16 cellular contexts compared by ENCODE assay signal in the genomic region with DNA sequence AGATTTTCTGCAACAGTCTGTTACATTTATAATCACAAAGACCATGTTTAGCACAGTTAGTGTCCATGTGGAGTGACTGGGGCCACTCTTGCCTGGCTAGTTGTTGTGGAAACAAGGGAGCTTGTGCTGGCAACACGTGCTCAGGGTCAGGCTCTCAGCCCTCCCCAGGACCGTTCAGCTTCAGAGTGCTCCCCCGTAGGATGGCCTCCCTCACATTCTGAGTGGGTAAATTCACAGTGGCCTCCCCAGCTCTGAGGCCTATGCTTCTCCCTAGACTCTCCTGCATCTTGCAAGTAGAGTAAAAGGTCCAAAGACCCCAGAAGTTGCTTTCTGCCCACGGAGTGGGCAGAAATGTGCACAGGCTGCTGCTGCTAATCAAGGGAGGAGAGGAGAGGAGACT.
DNase-seq lines count a peak whose midpoint lies in the region; ATAC-seq and TF ChIP-seq lines count a peak whose summit lies in the region.
"Had no signal": no experiment of that assay in that cellular context is flagged by ENCODE, and none has a peak within 500 bp of the region (broad histone marks: within the 10 kb centered on the region; RNA-seq: fewer than 3 reads in every experiment).

No MANE protein-coding gene starts in this region.

- no peak overlapping the region for H2BK12ac ChIP-seq in H9 (ENCODE audit: insufficient read length, low read depth, low read length)

- H2AFZ ChIP-seq in H9 (ENCODE audit: low read length) = no peak overlapping the region

- H3K4me1 ChIP-seq in H9 (ENCODE audit: insufficient read depth, low read length) = no peaks in the 10 kb centered on the region
- no peaks in the 10 kb centered on the region for H3K4me1 ChIP-seq in spleen
- H3K4me1 ChIP-seq in foreskin keratinocyte = no peaks in the 10 kb centered on the region
- H3K4me1 ChIP-seq: HAP-1, Peyer's patch had no signal

- no peaks in the 10 kb centered on the region for H3K23me2 ChIP-seq in H9 (ENCODE audit: insufficient read length, low read depth, low read length, poor library complexity, severe bottlenecking)

- H2BK5ac ChIP-seq in H9 (ENCODE audit: insufficient read length, low read length) = no peak overlapping the region

- H3K23ac ChIP-seq in H9 (ENCODE audit: insufficient read length, low read depth, low read length) = no peak overlapping the region

- TF ChIP-seq POLR2A in spleen (IDR thresholded peaks at IDR 0.05) = no peak

- H3K9me3 ChIP-seq in H9 (ENCODE audit: control insufficient read depth, low read depth, low read length) (no peaks in the 10 kb centered on the region), spleen (no peaks in the 10 kb centered on the region)
- H3K9me3 ChIP-seq: HAP-1, Peyer's patch had no signal

- intact Hi-C loops in spleen (cut with DNase I; ENCODE audit: low total_unique reads) = no loop called here

- no peak overlapping the region for H3K4me3 ChIP-seq in spleen
- H3K4me3 ChIP-seq: HAP-1, Peyer's patch had no signal

- no peak overlapping the region for H3K4me3 Mint-ChIP-seq in H9
- H3K4me3 Mint-ChIP-seq in activated CD4-positive, alpha-beta T cell treated with anti-CD3 and anti-CD28 coated beads, Interleukin-2, amount 10 ng/mL, durations not matched to agents 7 days and 5 days = no peak overlapping the region
- H3K4me3 Mint-ChIP-seq: IgD-negative memory B cell had no signal

- H4K8ac ChIP-seq in H9 (replicated peaks; ENCODE audit: insufficient read length, low read depth, low read length) = no peak overlapping the region

- no peak overlapping the region for H3K56ac ChIP-seq in H9 (ENCODE audit: insufficient read length, low read depth, low read length)

- H3T11ph ChIP-seq in H9 (ENCODE audit: low read length) = no peak overlapping the region

- H3K27me3 ChIP-seq in H9 (ENCODE audit: insufficient read depth, low read length) = no peaks in the 10 kb centered on the region
- peaks cover 0 to under 1% (median 0%) of the 10 kb centered on the region in 7 donors for H3K27me3 ChIP-seq in spleen (replicated peaks in 1 of 7)
- peaks cover 10% of the 10 kb centered on the region for H3K27me3 ChIP-seq in foreskin keratinocyte
- H3K27me3 ChIP-seq: Peyer's patch had no signal

- no peak overlapping the region for H3K4ac ChIP-seq in H9 (ENCODE audit: low read depth, low read length)

- no peak overlapping the region for H2BK20ac ChIP-seq in H9 (ENCODE audit: low read depth, low read length, poor library complexity, severe bottlenecking)

- no peak overlapping the region for H2BK15ac ChIP-seq in H9 (ENCODE audit: low read depth, low read length)

- no peak overlapping the region for H3K4me2 ChIP-seq in H9 (ENCODE audit: insufficient read depth, insufficient read length, low read length)

- CTCF ChIA-PET in activated CD4-positive, alpha-beta T cell treated with anti-CD3 and anti-CD28 coated beads, Interleukin-2, amount 10 ng/mL, durations not matched to agents 7 days and 5 days (lab: Charles Lee) = interaction anchor here (1.1 to 1.4 kb wide), 2 partner anchors 15 to 53 kb away, joined by 3 read pairs; no protein-coding TSS in a partner anchor

- no peak overlapping the region for H4K5ac ChIP-seq in H9 (ENCODE audit: insufficient read length, low read depth, low read length)

- no peak for TF ChIP-seq CTCF in H9 (conservative IDR thresholded peaks at IDR 0.05)
- TF ChIP-seq CTCF in spleen (IDR thresholded peaks at IDR 0.05 in 8 of 11, conservative IDR thresholded peaks at IDR 0.05 in 3 of 11) = no peak
- no peak for TF ChIP-seq CTCF in foreskin keratinocyte (conservative IDR thresholded peaks at IDR 0.05)

- H3K4me1 Mint-ChIP-seq in H9 = no peaks in the 10 kb centered on the region
- no peaks in the 10 kb centered on the region for H3K4me1 Mint-ChIP-seq in activated CD4-positive, alpha-beta T cell treated with anti-CD3 and anti-CD28 coated beads, Interleukin-2, amount 10 ng/mL, durations not matched to agents 7 days and 5 days

- peak overlapping the region in 1 of 3 experiments; percentile 70; a peak in 2 of 7 replicates for H3K27ac Mint-ChIP-seq in H9
- H3K27ac Mint-ChIP-seq in activated CD4-positive, alpha-beta T cell treated with anti-CD3 and anti-CD28 coated beads, Interleukin-2, amount 10 ng/mL, durations not matched to agents 7 days and 5 days = no peak overlapping the region
- H3K27ac Mint-ChIP-seq: IgD-negative memory B cell had no signal

- H3K79me1 ChIP-seq in H9 (ENCODE audit: insufficient read depth, low read depth, low read length, poor library complexity, severe bottlenecking) = no peaks in the 10 kb centered on the region

- H3K9ac ChIP-seq in H9 (ENCODE audit: extremely low read depth, insufficient read length, low read length) = no peak overlapping the region

- no CpG with 5 or more reads among the region's 4 CpGs for WGBS in H9 (ENCODE audit: extremely low coverage, insufficient read length, low lambda C conversion rate)
- 64 to 90% (median 72%) methylated on average over 4 of the region's 4 CpGs for WGBS in spleen, 5 donors

- H3K27ac ChIP-seq in H9 (ENCODE audit: insufficient read length, low read depth, low read length) (no peak overlapping the region), spleen (peak overlapping the region in 1 of 8 donors; percentile 22), foreskin keratinocyte (no peak overlapping the region)
- H3K27ac ChIP-seq: Peyer's patch had no signal

- no peak overlapping the region for H2AK5ac ChIP-seq in H9 (ENCODE audit: insufficient read length, low read length)

- H3K18ac ChIP-seq in H9 (ENCODE audit: insufficient read length, low read depth, low read length) = no peak overlapping the region

- no peak overlapping the region for H4K91ac ChIP-seq in H9 (ENCODE audit: insufficient read length, low read depth, low read length)

- POLR2A ChIA-PET in activated CD4-positive, alpha-beta T cell treated with anti-CD3 and anti-CD28 coated beads, Interleukin-2, amount 10 ng/mL, durations not matched to agents 7 days and 5 days (lab: Charles Lee) = no interaction called here

- no peaks in the 10 kb centered on the region for H3K79me2 ChIP-seq in H9 (ENCODE audit: insufficient read depth, low read length)

- DNase-seq in activated CD8-positive, alpha-beta memory T cell treated with anti-CD3 and anti-CD28 coated beads for 24 hours = peak; percentile 41
- DNase-seq in activated CD8-positive, alpha-beta memory T cell treated with anti-CD3 and anti-CD28 coated beads, Interleukin-2, amount 50 U/mL, for 48 hours = no peak
- peak; percentile 15 for DNase-seq in H9
- peak; percentile 47 for DNase-seq in left lobe of liver (ENCODE audit: low spot score)
- DNase-seq in spleen = peak; percentile 28
- DNase-seq in T-helper 2 cell = no peak
- DNase-seq in foreskin keratinocyte = no peak
- DNase-seq in activated CD4-positive, alpha-beta T cell treated with anti-CD3 and anti-CD28 coated beads, Interleukin-2, amount 10 ng/mL, durations not matched to agents 7 days and 5 days = no peak
- DNase-seq: C1 segment of cervical spinal cord, NCI-H1436 treated with DMSO at 0.1 percent for 48 hours, NCI-H2081, NCI-H524, SHP77 had no signal

- no peak overlapping the region for H3K14ac ChIP-seq in H9 (ENCODE audit: insufficient read depth, low read length)

- H3K27me3 Mint-ChIP-seq in H9 (ENCODE audit: low read depth) = no peaks in the 10 kb centered on the region
- H3K27me3 Mint-ChIP-seq in activated CD4-positive, alpha-beta T cell treated with anti-CD3 and anti-CD28 coated beads, Interleukin-2, amount 10 ng/mL, durations not matched to agents 7 days and 5 days = no peaks in the 10 kb centered on the region
- H3K27me3 Mint-ChIP-seq: IgD-negative memory B cell had no signal

- H2BK120ac ChIP-seq in H9 (ENCODE audit: low read depth, low read length, poor library complexity, severe bottlenecking) = no peak overlapping the region

- H3K9me3 Mint-ChIP-seq in H9 = no peaks in the 10 kb centered on the region
- H3K9me3 Mint-ChIP-seq in activated CD4-positive, alpha-beta T cell treated with anti-CD3 and anti-CD28 coated beads, Interleukin-2, amount 10 ng/mL, durations not matched to agents 7 days and 5 days = no peaks in the 10 kb centered on the region
- H3K9me3 Mint-ChIP-seq: IgD-negative memory B cell had no signal

- H3K36me3 Mint-ChIP-seq in H9 (ENCODE audit: insufficient read depth in 1 of 3, low read depth in 3 of 3) = peaks cover 0 to 3% (median 1%) of the 10 kb centered on the region in 3 experiments; a peak in 2 of 7 replicates
- H3K36me3 Mint-ChIP-seq in activated CD4-positive, alpha-beta T cell treated with anti-CD3 and anti-CD28 coated beads, Interleukin-2, amount 10 ng/mL, durations not matched to agents 7 days and 5 days (ENCODE audit: low read depth) = no peaks in the 10 kb centered on the region
- H3K36me3 Mint-ChIP-seq: IgD-negative memory B cell had no signal

- no peaks in the 10 kb centered on the region for H4K20me1 ChIP-seq in H9 (ENCODE audit: control insufficient read depth, insufficient read depth, insufficient read length)

- no peaks in the 10 kb centered on the region for H3K36me3 ChIP-seq in spleen
- H3K36me3 ChIP-seq: HAP-1, Peyer's patch had no signal

- peak; percentile 9 for ATAC-seq in left lobe of liver
- no peak for ATAC-seq in foreskin keratinocyte

Comparison
In these comparisons a context has a peak if more than half of its experiments do, and no peak if none do; other contexts are left out.
1. DNase-seq: peak in activated CD8-positive, alpha-beta memory T cell treated with anti-CD3 and anti-CD28 coated beads for 24 hours (single experiment), H9 (single experiment), left lobe of liver (single experiment) and spleen (single experiment); none in activated CD8-positive, alpha-beta memory T cell treated with anti-CD3 and anti-CD28 coated beads, Interleukin-2, amount 50 U/mL, for 48 hours (single experiment), T-helper 2 cell (0 of 5), foreskin keratinocyte (0 of 2) and activated CD4-positive, alpha-beta T cell treated with anti-CD3 and anti-CD28 coated beads, Interleukin-2, amount 10 ng/mL, durations not matched to agents 7 days and 5 days (single experiment).